Comparison of ENCODE assay signal across 7 cellular contexts in the genomic region with DNA sequence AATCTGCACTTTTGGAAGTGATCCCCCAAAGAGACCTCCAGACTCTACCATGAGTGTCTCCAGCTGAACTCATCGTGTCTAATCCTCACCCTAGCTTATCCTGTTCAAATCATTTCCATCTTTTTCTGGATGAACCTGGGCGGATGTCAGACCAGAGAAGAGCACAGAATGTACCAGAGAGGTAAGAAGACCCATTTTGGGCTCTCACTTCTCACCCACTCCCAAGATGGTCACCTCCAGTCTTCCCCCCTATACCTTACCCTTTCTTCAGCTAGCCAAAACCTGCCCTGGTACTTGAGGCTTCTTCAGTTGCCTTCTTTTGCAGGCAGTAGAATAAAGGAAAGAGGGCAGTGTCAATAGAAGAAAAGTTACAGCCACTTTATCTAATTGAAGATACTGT. TPM values are rescaled to one million over a fixed set of nuclear protein-coding genes. Genes with fewer than 3 reads are reported as not detected.
DNase-seq lines count a peak whose midpoint lies in the region; ATAC-seq and TF ChIP-seq lines count a peak whose summit lies in the region.

No MANE protein-coding gene starts in this region.

- H3K27ac Mint-ChIP-seq in activated CD8-positive, alpha-beta T cell treated with anti-CD3 and anti-CD28 coated beads, Interleukin-2, amount 10 ng/mL, durations not matched to agents 7 days and 5 days = peak overlapping the region; percentile 99
- peak overlapping the region; percentile 100 for H3K27ac Mint-ChIP-seq in stimulated activated naive B cell treated with anti-CD40 and anti-IgM and Interleukin-4, amounts not matched to agents 10 μg/mL and 1 μg/mL and 100 μg/mL, for 72 hours

- H3K4me1 ChIP-seq in iPS-20b (ENCODE audit: insufficient read depth, low read length) = peaks cover 8% of the 10 kb centered on the region

- no peak for ATAC-seq in activated CD8-positive, alpha-beta T cell treated with anti-CD3 and anti-CD28 coated beads, Interleukin-2, amount 10 ng/mL, durations not matched to agents 7 days and 5 days
- no peak for ATAC-seq in stimulated activated naive B cell treated with anti-CD40 and anti-IgM and Interleukin-4, amounts not matched to agents 10 μg/mL and 1 μg/mL and 100 μg/mL, for 72 hours (replicated peaks)

- peaks cover 42% of the 10 kb centered on the region for H3K4me1 Mint-ChIP-seq in activated CD8-positive, alpha-beta T cell treated with anti-CD3 and anti-CD28 coated beads, Interleukin-2, amount 10 ng/mL, durations not matched to agents 7 days and 5 days (ENCODE audit: low read depth)
- peaks cover 32 to 40% of the 10 kb centered on the region in 2 donors for H3K4me1 Mint-ChIP-seq in stimulated activated naive B cell treated with anti-CD40 and anti-IgM and Interleukin-4, amounts not matched to agents 10 μg/mL and 1 μg/mL and 100 μg/mL, for 72 hours

- H3K9me3 Mint-ChIP-seq in activated CD8-positive, alpha-beta T cell treated with anti-CD3 and anti-CD28 coated beads, Interleukin-2, amount 10 ng/mL, durations not matched to agents 7 days and 5 days (ENCODE audit: insufficient read depth) = no peaks in the 10 kb centered on the region
- H3K9me3 Mint-ChIP-seq in stimulated activated naive B cell treated with anti-CD40 and anti-IgM and Interleukin-4, amounts not matched to agents 10 μg/mL and 1 μg/mL and 100 μg/mL, for 72 hours = no peaks in the 10 kb centered on the region

- H3K9ac ChIP-seq in iPS-20b (ENCODE audit: low read depth, low read length) = peak overlapping the region; percentile 94; the same call in 1 of the 2 replicates

- no peak for TF ChIP-seq CTCF in HL-60 (IDR thresholded peaks at IDR 0.05; ENCODE audit: insufficient read depth, low read length)

- H3K9me3 ChIP-seq in iPS-20b (ENCODE audit: insufficient read depth, low read depth, low read length) = no peaks in the 10 kb centered on the region

- H3K27me3 Mint-ChIP-seq in activated CD8-positive, alpha-beta T cell treated with anti-CD3 and anti-CD28 coated beads, Interleukin-2, amount 10 ng/mL, durations not matched to agents 7 days and 5 days (ENCODE audit: low read depth) = no peaks in the 10 kb centered on the region
- no peaks in the 10 kb centered on the region for H3K27me3 Mint-ChIP-seq in stimulated activated naive B cell treated with anti-CD40 and anti-IgM and Interleukin-4, amounts not matched to agents 10 μg/mL and 1 μg/mL and 100 μg/mL, for 72 hours

- peak overlapping the region; percentile 94 for H3K4me3 Mint-ChIP-seq in activated CD8-positive, alpha-beta T cell treated with anti-CD3 and anti-CD28 coated beads, Interleukin-2, amount 10 ng/mL, durations not matched to agents 7 days and 5 days
- H3K4me3 Mint-ChIP-seq in stimulated activated naive B cell treated with anti-CD40 and anti-IgM and Interleukin-4, amounts not matched to agents 10 μg/mL and 1 μg/mL and 100 μg/mL, for 72 hours = peak overlapping the region; percentile 93 to 100

- H3K4me3 ChIP-seq in HL-60 (replicated peaks; ENCODE audit: insufficient read depth, low read length) (peak overlapping the region; percentile 57), iPS-20b (ENCODE audit: low read length) (peak overlapping the region; percentile 92)

- peaks cover 12% of the 10 kb centered on the region for H3K36me3 ChIP-seq in iPS-20b (ENCODE audit: insufficient read depth, low read depth, low read length)

- CTCF ChIA-PET in activated CD8-positive, alpha-beta T cell treated with anti-CD3 and anti-CD28 coated beads, Interleukin-2, amount 10 ng/mL, durations not matched to agents 7 days and 5 days (lab: Charles Lee) = interaction anchor here (1.1 to 5.8 kb wide), 10 partner anchors 26 to 416 kb away, joined by 3 to 26 read pairs (median 6); a partner anchor contains a TSS

- POLR2A ChIA-PET in activated CD8-positive, alpha-beta T cell treated with anti-CD3 and anti-CD28 coated beads, Interleukin-2, amount 10 ng/mL, durations not matched to agents 7 days and 5 days (lab: Charles Lee) = interaction anchor here (0.8 to 6.0 kb wide), 16 partner anchors 14 to 321 kb away, joined by 3 to 243 read pairs (median 9); a partner anchor contains a TSS

- peaks cover 41% of the 10 kb centered on the region for H3K36me3 Mint-ChIP-seq in activated CD8-positive, alpha-beta T cell treated with anti-CD3 and anti-CD28 coated beads, Interleukin-2, amount 10 ng/mL, durations not matched to agents 7 days and 5 days (ENCODE audit: low read depth)
- peaks cover 25 to 40% of the 10 kb centered on the region in 2 donors for H3K36me3 Mint-ChIP-seq in stimulated activated naive B cell treated with anti-CD40 and anti-IgM and Interleukin-4, amounts not matched to agents 10 μg/mL and 1 μg/mL and 100 μg/mL, for 72 hours

- no peak for DNase-seq in HL-60 (ENCODE audit: low read depth in 1 of 2, low spot score in 1 of 2)
- no peak for DNase-seq in activated CD8-positive, alpha-beta T cell treated with anti-CD3 and anti-CD28 coated beads, Interleukin-2, amount 10 ng/mL, durations not matched to agents 7 days and 5 days
- DNase-seq in stimulated activated naive B cell treated with anti-CD40 and anti-IgM and Interleukin-4, amounts not matched to agents 10 μg/mL and 1 μg/mL and 100 μg/mL, for 72 hours = no peak
- DNase-seq in stimulated activated CD4-positive, alpha-beta T cell treated with anti-CD3 and anti-CD28 coated beads, Interleukin-15, amount 100 ng/mL, for 24 hours = no peak
- no peak for DNase-seq in NCI-H2196 (lab: John Stamatoyannopoulos, UW; ENCODE audit: unreplicated experiment)
- DNase-seq in DMS 273 (lab: John Stamatoyannopoulos, UW; ENCODE audit: unreplicated experiment) = no peak

- H3K27ac ChIP-seq in HL-60 (replicated peaks) (peak overlapping the region; percentile 100), iPS-20b (ENCODE audit: low read length) (no peak overlapping the region)

- H3K27me3 ChIP-seq in HL-60 (ENCODE audit: insufficient read depth, poor library complexity, severe bottlenecking) (no peaks in the 10 kb centered on the region), iPS-20b (ENCODE audit: insufficient read depth, low read length) (peaks cover 5% of the 10 kb centered on the region; the same call in 1 of the 2 replicates)

RNA-seq across cellular contexts. Expression of a gene that starts 27.9 kb away (rescaled TPM):
- 10 to 100 TPM; 28.0 to 29.3 TPM for total RNA-seq in activated CD8-positive, alpha-beta T cell treated with anti-CD3 and anti-CD28 coated beads, Interleukin-2, amount 10 ng/mL, durations not matched to agents 7 days and 5 days

RNA-seq across cellular contexts. Expression of a gene that starts 52.7 kb away (rescaled TPM):
- 10 to 100 TPM; 45.8 to 52.8 TPM for total RNA-seq in activated CD8-positive, alpha-beta T cell treated with anti-CD3 and anti-CD28 coated beads, Interleukin-2, amount 10 ng/mL, durations not matched to agents 7 days and 5 days
